In genomic region chr4:185841451-185841850, GRCh38 we compare ENCODE assay signal across 31 cellular contexts. TPM values are rescaled to one million over a fixed set of nuclear protein-coding genes. Genes with fewer than 3 reads are reported as not detected.
"Had no signal": no experiment of that assay in that cellular context is flagged by ENCODE, and none has a peak within 500 bp of the region (broad histone marks: within the 10 kb centered on the region; RNA-seq: fewer than 3 reads in every experiment).

No MANE protein-coding gene starts in this region.

- H3K36me3 ChIP-seq: ascending aorta, breast epithelium had no signal

- H3K4me3 ChIP-seq: ascending aorta, breast epithelium had no signal

- H3K27ac ChIP-seq: ascending aorta, breast epithelium, VCaP had no signal

- H3K4me1 ChIP-seq: breast epithelium had no signal

- H3K9me3 ChIP-seq: ascending aorta, breast epithelium had no signal

- DNase-seq: activated B cell treated with CpG ODN at 0.5 μM for 24 hours; activated CD4-positive, alpha-beta T cell treated with anti-CD3 and anti-CD28 coated beads for 1 hour; activated CD4-positive, alpha-beta T cell treated with anti-CD3 and anti-CD28 coated beads for 48 hours; activated CD4-positive, alpha-beta T cell treated with anti-CD3 and anti-CD28 coated beads, Interleukin-2, amount 50 U/mL, for 4 hours; activated CD8-positive, alpha-beta T cell treated with anti-CD3 and anti-CD28 coated beads for 36 hours; activated gamma-delta T cell; activated naive CD4-positive, alpha-beta T cell treated with Interleukin-2 at 50 U/mL for 16 hours; activated naive CD8-positive, alpha-beta T cell treated with anti-CD3 and anti-CD28 coated beads, Interleukin-2, amount 10 ng/mL, durations not matched to agents 7 days and 5 days; activated T-cell treated with anti-CD3 and anti-CD28 coated beads, Interleukin-2, amount 50 U/mL, for 1 hour; activated T-cell treated with anti-CD3 and anti-CD28 coated beads, Interleukin-2, amount 50 U/mL, for 72 hours; amygdala; KG1; MM.1S; MV-4-11; NCI-H1092; NCI-H1436 treated with DMSO at 0.1 percent for 48 hours; NCI-H1694 treated with DMSO at 0.1 percent for 48 hours; NCI-H2029; NCI-H510A; NCI-H526; NCI-H748 treated with DMSO at 0.1 percent for 48 hours; NK-92 treated with Interleukin-12 subunit alpha and Interleukin-12 subunit beta, amount 100 ng/mL, for 24 hours; SHP77 treated with DMSO at 0.1 percent for 48 hours; T-cell; T-helper 17 cell had no signal

- ATAC-seq: activated CD8-positive, alpha-beta T cell treated with anti-CD3 and anti-CD28 coated beads for 36 hours; activated T-cell treated with anti-CD3 and anti-CD28 coated beads, Interleukin-2, amount 50 U/mL, for 72 hours; activated T-helper 17 cell treated with anti-CD3 and anti-CD28 coated beads, Interleukin-2, amount 50 U/mL, for 72 hours; SK-N-SH treated with all-trans-retinoic acid at 6 μM for 48 hours; T-cell; T-helper 17 cell had no signal

- H3K27me3 ChIP-seq: ascending aorta, breast epithelium had no signal

RNA-seq across cellular contexts. Expression of gene SORBS2, which starts 29.5 kb away (rescaled TPM):
- total RNA-seq: activated B cell treated with CpG ODN at 0.5 μM for 24 hours; activated CD8-positive, alpha-beta memory T cell treated with anti-CD3 and anti-CD28 coated beads for 36 hours; activated CD8-positive, alpha-beta T cell treated with anti-CD3 and anti-CD28 coated beads for 36 hours; activated naive CD8-positive, alpha-beta T cell treated with anti-CD3 and anti-CD28 coated beads, Interleukin-2, amount 10 ng/mL, durations not matched to agents 7 days and 5 days; activated T-helper 17 cell treated with anti-CD3 and anti-CD28 coated beads, Interleukin-2, amount 50 U/mL, for 72 hours had no signal
